Comparison of ENCODE assay signal across 8 cellular contexts in the genomic region with DNA sequence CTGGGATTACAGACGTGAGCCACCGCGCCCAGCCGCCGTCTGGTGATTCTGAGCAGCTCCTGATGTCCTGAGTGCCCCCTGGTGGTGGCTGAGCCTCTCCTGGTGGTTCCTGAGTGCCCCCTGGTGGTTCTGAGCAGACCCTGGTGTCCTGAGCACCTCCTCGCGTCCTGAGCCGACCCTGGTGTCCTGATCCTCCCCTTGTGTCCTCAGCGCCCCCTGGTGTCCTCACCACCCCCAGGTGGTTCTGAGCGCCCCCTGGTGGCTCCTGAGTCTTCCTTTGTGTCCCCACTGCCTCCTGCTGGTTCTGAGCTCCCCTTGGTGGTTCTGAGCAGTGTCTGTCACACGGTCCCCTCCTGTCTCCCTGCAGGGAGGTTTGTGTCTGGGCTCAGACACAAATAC.
DNase-seq lines count a peak whose midpoint lies in the region; ATAC-seq and TF ChIP-seq lines count a peak whose summit lies in the region.

No MANE protein-coding gene starts in this region.

- ATAC-seq in GM21515 (IDR thresholded peaks at IDR 0.05; ENCODE audit: unreplicated experiment) = peak; percentile 77
- peak; percentile 30 to 64 for ATAC-seq in activated T-cell treated with anti-CD3 and anti-CD28 coated beads, Interleukin-2, amount 50 U/mL, for 4 hours
- peak; percentile 61 to 67 for ATAC-seq in naive thymus-derived CD8-positive, alpha-beta T cell

- H3K4me3 Mint-ChIP-seq in activated T-cell treated with anti-CD3 and anti-CD28 coated beads, Interleukin-2, amount 50 U/mL, for 4 hours = no peak overlapping the region
- H3K4me3 Mint-ChIP-seq in naive thymus-derived CD8-positive, alpha-beta T cell = no peak overlapping the region

- no peaks in the 10 kb centered on the region for H3K4me1 ChIP-seq in ascending aorta

- POLR2A ChIA-PET in naive thymus-derived CD8-positive, alpha-beta T cell (lab: Charles Lee) = no interaction called here

- DNase-seq in CD1c-positive myeloid dendritic cell (ENCODE audit: extremely low spot score) (peak; percentile 45), caudate nucleus (lab: John Stamatoyannopoulos, UW) (no peak), epidermal melanocyte (ENCODE audit: insufficient read length, low spot score) (no peak), ascending aorta (ENCODE audit: low spot score in 2 of 2) (no peak)
- DNase-seq in activated T-cell treated with anti-CD3 and anti-CD28 coated beads, Interleukin-2, amount 50 U/mL, for 4 hours = peak; percentile 33
- peak; percentile 24 to 77 (median 51) for DNase-seq in naive thymus-derived CD8-positive, alpha-beta T cell

- no peak overlapping the region for H3K27ac ChIP-seq in caudate nucleus (ENCODE audit: low read depth, low read length)
- H3K27ac ChIP-seq in ascending aorta = no peak overlapping the region

- no peaks in the 10 kb centered on the region for H3K36me3 ChIP-seq in ascending aorta

- peaks cover 10% of the 10 kb centered on the region for H3K27me3 Mint-ChIP-seq in activated T-cell treated with anti-CD3 and anti-CD28 coated beads, Interleukin-2, amount 50 U/mL, for 4 hours (ENCODE audit: low read depth)
- H3K27me3 Mint-ChIP-seq in naive thymus-derived CD8-positive, alpha-beta T cell = peaks cover 0 to 5% (median 1%) of the 10 kb centered on the region in 5 donors

- H3K27me3 ChIP-seq in ascending aorta = no peaks in the 10 kb centered on the region

- H3K4me1 Mint-ChIP-seq in activated T-cell treated with anti-CD3 and anti-CD28 coated beads, Interleukin-2, amount 50 U/mL, for 4 hours (ENCODE audit: low read depth) = no peaks in the 10 kb centered on the region
- peaks cover 0 to 2% (median 0%) of the 10 kb centered on the region in 4 donors for H3K4me1 Mint-ChIP-seq in naive thymus-derived CD8-positive, alpha-beta T cell

- TF ChIP-seq CTCF in LNCAP (IDR thresholded peaks at IDR 0.05) (peak; percentile 32), ascending aorta (IDR thresholded peaks at IDR 0.05) (peak in 1 of 3 experiments; percentile 12)

- H3K9me3 ChIP-seq in ascending aorta = no peaks in the 10 kb centered on the region

- H3K9me3 Mint-ChIP-seq in activated T-cell treated with anti-CD3 and anti-CD28 coated beads, Interleukin-2, amount 50 U/mL, for 4 hours = no peaks in the 10 kb centered on the region
- peaks cover 0 to 5% (median 0%) of the 10 kb centered on the region in 9 donors for H3K9me3 Mint-ChIP-seq in naive thymus-derived CD8-positive, alpha-beta T cell

- peak overlapping the region in 1 of 10 donors; percentile 79 for H3K27ac Mint-ChIP-seq in naive thymus-derived CD8-positive, alpha-beta T cell

- intact Hi-C loops in ascending aorta (cut with DNase I) = no loop called here

- H3K4me3 ChIP-seq in ascending aorta = no peak overlapping the region

- no peaks in the 10 kb centered on the region for H3K36me3 Mint-ChIP-seq in activated T-cell treated with anti-CD3 and anti-CD28 coated beads, Interleukin-2, amount 50 U/mL, for 4 hours (ENCODE audit: insufficient read depth)
- H3K36me3 Mint-ChIP-seq in naive thymus-derived CD8-positive, alpha-beta T cell = no peaks in the 10 kb centered on the region

Comparison
In these comparisons a context has a peak if more than half of its experiments do, and no peak if none do; other contexts are left out.
1. DNase-seq: peak in CD1c-positive myeloid dendritic cell (single experiment), activated T-cell treated with anti-CD3 and anti-CD28 coated beads, Interleukin-2, amount 50 U/mL, for 4 hours (single experiment) and naive thymus-derived CD8-positive, alpha-beta T cell (10 of 10); none in caudate nucleus (0 of 61), epidermal melanocyte (single experiment) and ascending aorta (0 of 2).
2. Peak in every context shown above with its lines, with median percentiles within 50 percentile points of each other: ATAC-seq.